In the genomic region with DNA sequence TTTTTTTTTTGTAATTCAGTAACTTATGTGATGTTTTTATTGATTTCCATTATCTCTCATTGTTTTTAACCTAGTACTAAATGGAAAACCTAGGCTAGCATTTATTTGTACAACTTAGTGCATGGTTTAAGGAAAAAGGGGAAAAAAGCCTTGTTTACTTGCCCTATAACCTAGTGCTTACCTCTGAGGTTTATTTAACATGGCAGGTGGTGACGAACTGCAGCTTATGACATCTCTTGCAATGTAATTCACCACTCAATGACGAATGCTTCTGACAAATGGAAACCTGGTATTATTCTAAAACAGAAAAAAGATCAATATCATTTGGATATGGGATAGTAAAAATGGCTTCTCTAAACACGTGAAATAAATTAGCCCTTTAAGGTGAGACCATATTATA, we compare ENCODE assay signal across 29 cellular contexts.
DNase-seq lines count a peak whose midpoint lies in the region; ATAC-seq and TF ChIP-seq lines count a peak whose summit lies in the region.
"Had no signal": no experiment of that assay in that cellular context is flagged by ENCODE, and none has a peak within 500 bp of the region (broad histone marks: within the 10 kb centered on the region; RNA-seq: fewer than 3 reads in every experiment).

No MANE protein-coding gene starts in this region.

- ATAC-seq in left lobe of liver (peak; percentile 59), GM18868 (IDR thresholded peaks at IDR 0.05; ENCODE audit: unreplicated experiment) (no peak)
- ATAC-seq: activated CD4-positive, CD25-positive, alpha-beta regulatory T cell treated with anti-CD3 and anti-CD28 coated beads, Interleukin-2, amount 50 U/mL, for 24 hours; body of pancreas; GM12878 had no signal

- no peaks in the 10 kb centered on the region for H3K9me3 Mint-ChIP-seq in Caco-2 (ENCODE audit: unreplicated experiment)
- H3K9me3 Mint-ChIP-seq: activated naive CD4-positive, alpha-beta T cell treated with anti-CD3 and anti-CD28 coated beads for 36 hours had no signal

- H3K36me3 ChIP-seq in Caco-2 (ENCODE audit: control insufficient read depth, insufficient read depth, low read length) = no peaks in the 10 kb centered on the region
- H3K36me3 ChIP-seq: adrenal gland, neutrophil, Peyer's patch, SJCRH30, thyroid gland had no signal

- H3K4me1 ChIP-seq in Caco-2 = peaks cover 5% of the 10 kb centered on the region; the same call in 1 of the 2 replicates
- H3K4me1 ChIP-seq: body of pancreas, Peyer's patch, thyroid gland had no signal

- H3K27ac Mint-ChIP-seq in Caco-2 (ENCODE audit: unreplicated experiment) = peak overlapping the region; percentile 26
- H3K27ac Mint-ChIP-seq: activated naive CD4-positive, alpha-beta T cell treated with anti-CD3 and anti-CD28 coated beads for 36 hours; immature natural killer cell; stimulated activated naive CD8-positive, alpha-beta T cell treated with anti-CD3 and anti-CD28 coated beads, Interleukin-15, amount 100 ng/mL, for 72 hours had no signal

- TF ChIP-seq CTCF in Caco-2 (IDR thresholded peaks at IDR 0.05; ENCODE audit: insufficient read depth in 1 of 2, low read depth in 1 of 2, low read length in 1 of 2, severe bottlenecking in 1 of 2, unreplicated experiment in 1 of 2) = no peak

- CTCF ChIA-PET in Caco-2 (lab: Charles Lee) = interaction anchor here (0.8 kb wide), 1 partner anchor 618 kb away, joined by 5 read pairs; a partner anchor contains a TSS

- peaks cover 9% of the 10 kb centered on the region for H3K4me1 Mint-ChIP-seq in Caco-2 (ENCODE audit: low read depth, unreplicated experiment)
- H3K4me1 Mint-ChIP-seq: immature natural killer cell; stimulated activated naive CD8-positive, alpha-beta T cell treated with anti-CD3 and anti-CD28 coated beads, Interleukin-15, amount 100 ng/mL, for 72 hours had no signal

- peak in 1 of 2 experiments; percentile 9 for DNase-seq in Caco-2
- DNase-seq in DMS153 treated with DMSO at 0.1 percent for 48 hours (lab: John Stamatoyannopoulos, UW; ENCODE audit: unreplicated experiment) = peak; percentile 11
- peak; percentile 67 for DNase-seq in NCI-H460 (ENCODE audit: extremely low read depth, low read depth)
- no peak for DNase-seq in left lobe of liver (ENCODE audit: low spot score)
- no peak for DNase-seq in stimulated activated CD4-positive, alpha-beta T cell treated with anti-CD3 and anti-CD28 coated beads, Interleukin-2, amount 100 ng/mL, for 24 hours
- no peak for DNase-seq in NCI-H128 (lab: John Stamatoyannopoulos, UW; ENCODE audit: unreplicated experiment)
- no peak for DNase-seq in SIG-M5 treated with dmso at 0.1 percent for 504 hours (lab: John Stamatoyannopoulos, UW; ENCODE audit: unreplicated experiment)
- DNase-seq: activated CD4-positive, alpha-beta T cell treated with anti-CD3 and anti-CD28 coated beads, Interleukin-2, amount 50 U/mL, for 48 hours; activated naive CD4-positive, alpha-beta T cell treated with anti-CD3 and anti-CD28 coated beads for 36 hours; adrenal gland; body of pancreas; cerebellar nuclear complex; EL; hypothalamus; immature natural killer cell; mesendoderm; NCI-H187 treated with DMSO at 0.1 percent for 48 hours; NCI-H226; NK-92 treated with Interleukin-12 subunit alpha and Interleukin-12 subunit beta, amount 100 ng/mL, for 24 hours; Peyer's patch; stimulated activated CD8-positive, alpha-beta memory T cell treated with anti-CD3 and anti-CD28 coated beads, Interleukin-4, amount 100 ng/mL, for 48 hours; stimulated activated naive CD8-positive, alpha-beta T cell treated with anti-CD3 and anti-CD28 coated beads, Interleukin-15, amount 100 ng/mL, for 72 hours; thyroid gland had no signal

- H3K27me3 ChIP-seq in Caco-2 (replicated peaks; ENCODE audit: control insufficient read depth, insufficient read depth, low read length) = no peaks in the 10 kb centered on the region
- H3K27me3 ChIP-seq: adrenal gland, body of pancreas, neutrophil, Peyer's patch, SJCRH30, thyroid gland had no signal

- no peaks in the 10 kb centered on the region for H3K9me3 ChIP-seq in Caco-2
- H3K9me3 ChIP-seq: adrenal gland, body of pancreas, neutrophil, Peyer's patch, SJCRH30, thyroid gland had no signal

- no peaks in the 10 kb centered on the region for H3K27me3 Mint-ChIP-seq in Caco-2 (ENCODE audit: insufficient read depth, unreplicated experiment)
- H3K27me3 Mint-ChIP-seq: stimulated activated naive CD8-positive, alpha-beta T cell treated with anti-CD3 and anti-CD28 coated beads, Interleukin-15, amount 100 ng/mL, for 72 hours had no signal

- H3K36me3 Mint-ChIP-seq in Caco-2 (ENCODE audit: insufficient read depth, unreplicated experiment) = no peaks in the 10 kb centered on the region
- H3K36me3 Mint-ChIP-seq: immature natural killer cell had no signal

- POLR2A ChIA-PET in Caco-2 (lab: Charles Lee) = no interaction called here

- BruUV-seq in Caco-2 (replicated peaks; lab: Mats Ljungman, UMichigan) = no TSS peak

- intact Hi-C loops in Caco-2 (cut with micrococcal nuclease; ENCODE audit: unreplicated experiment) = no loop called here

- H3K4me3 Mint-ChIP-seq in Caco-2 (ENCODE audit: unreplicated experiment) = no peak overlapping the region
- H3K4me3 Mint-ChIP-seq: activated naive CD4-positive, alpha-beta T cell treated with anti-CD3 and anti-CD28 coated beads for 36 hours; immature natural killer cell; stimulated activated naive CD8-positive, alpha-beta T cell treated with anti-CD3 and anti-CD28 coated beads, Interleukin-15, amount 100 ng/mL, for 72 hours; T-helper 1 cell treated with Interleukin-12 subunit alpha and Interleukin-12 subunit beta and Interleukin-4 antibody, amounts not matched to agents 30 μg/mL and 1 μg/mL, for 36 hours had no signal

- H3K4me3 ChIP-seq in Caco-2 (ENCODE audit: low read depth, low read length) = no peak overlapping the region
- H3K4me3 ChIP-seq: adrenal gland, body of pancreas, GM12878, Peyer's patch, SJCRH30, thyroid gland had no signal

Comparison
In these comparisons a context has a peak if more than half of its experiments do, and no peak if none do; other contexts are left out.
1. DNase-seq: peak in DMS153 treated with DMSO at 0.1 percent for 48 hours (single experiment) and NCI-H460 (single experiment); none in left lobe of liver (single experiment), stimulated activated CD4-positive, alpha-beta T cell treated with anti-CD3 and anti-CD28 coated beads, Interleukin-2, amount 100 ng/mL, for 24 hours (0 of 2), NCI-H128 (single experiment) and SIG-M5 treated with dmso at 0.1 percent for 504 hours (single experiment).